In the genomic region with DNA sequence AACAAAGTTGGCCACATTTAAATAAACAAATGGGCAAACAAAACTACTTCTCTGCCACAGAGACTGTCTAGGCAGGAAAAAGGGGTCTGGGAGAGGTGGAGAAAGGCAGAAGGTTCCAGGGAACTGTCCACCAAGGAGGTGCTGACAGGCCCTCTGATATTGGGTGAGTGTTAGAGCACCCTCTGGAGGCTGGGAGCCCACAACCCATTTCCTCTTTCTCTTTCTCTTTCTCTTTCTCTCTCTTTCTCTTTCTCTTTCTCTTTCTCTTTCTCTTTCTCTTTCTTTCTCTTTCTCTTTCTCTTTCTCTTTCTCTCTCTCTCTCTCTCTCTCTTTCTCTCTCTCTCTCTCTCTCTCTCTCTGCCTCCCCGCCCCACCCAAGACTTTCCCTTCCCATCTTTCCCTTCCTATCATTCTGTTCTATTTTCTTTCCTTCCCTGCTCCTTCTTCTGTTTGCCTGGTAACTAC, we compare ENCODE assay signal across 1 cellular context.
TF ChIP-seq lines count a peak whose summit lies in the region.

No MANE protein-coding gene starts in this region.

TF ChIP-seq in HepG2, 621 proteins besides CTCF, POLR2A, EP300 and RAD21 (continued from another document and continues in another):
- TF ChIP-seq REST (IDR thresholded peaks at IDR 0.05; ENCODE audit: borderline replicate concordance in 1 of 2, low read depth in 1 of 2, low read length in 2 of 2) (peak; percentile 76 to 96), ZSCAN30 (CRISPR knock-in tag; IDR thresholded peaks at IDR 0.05) (no peak), CCDC6 (CRISPR knock-in tag; IDR thresholded peaks at IDR 0.05) (peak; percentile 42; the same call in 1 of the 2 replicates), PATZ1 (CRISPR knock-in tag; IDR thresholded peaks at IDR 0.05) (0 out of 2 replicates have a peak, but pooled peaks have one; percentile 13), KMT2A (CRISPR knock-in tag; IDR thresholded peaks at IDR 0.05) (no peak), GATAD1 (CRISPR knock-in tag; IDR thresholded peaks at IDR 0.05) (0 out of 2 replicates have a peak, but pooled peaks have one; percentile 20), ZNF772 (CRISPR knock-in tag; IDR thresholded peaks at IDR 0.05) (no peak), STAG1 (CRISPR knock-in tag; IDR thresholded peaks at IDR 0.05) (peak; percentile 43), GMEB1 (CRISPR knock-in tag; IDR thresholded peaks at IDR 0.05; ENCODE audit: borderline replicate concordance) (no peak), FOSL1 (CRISPR knock-in tag; IDR thresholded peaks at IDR 0.05; ENCODE audit: borderline replicate concordance) (no peak), KLF11 (CRISPR knock-in tag; IDR thresholded peaks at IDR 0.05) (0 out of 2 replicates have a peak, but pooled peaks have one; percentile 66), TFDP2 (CRISPR knock-in tag; IDR thresholded peaks at IDR 0.05) (no peak), NCOA2 (CRISPR knock-in tag; IDR thresholded peaks at IDR 0.05) (peak; percentile 23; the same call in 1 of the 2 replicates), MED1 (CRISPR knock-in tag; IDR thresholded peaks at IDR 0.05) (peak; percentile 22; the same call in 1 of the 2 replicates), ZNF335 (CRISPR knock-in tag; IDR thresholded peaks at IDR 0.05) (peak; percentile 63; the same call in 1 of the 2 replicates), TAF15 (IDR thresholded peaks at IDR 0.05; ENCODE audit: low read depth, low read length, poor library complexity, severe bottlenecking) (no peak), GPN1 (CRISPR knock-in tag; IDR thresholded peaks at IDR 0.05; ENCODE audit: borderline replicate concordance) (no peak), HNF4G (IDR thresholded peaks at IDR 0.05; ENCODE audit: borderline replicate concordance, low read depth, low read length) (no peak), HNF4G (CRISPR knock-in tag; IDR thresholded peaks at IDR 0.05; ENCODE audit: borderline replicate concordance, low read depth) (no peak), TARDBP (CRISPR knock-in tag; IDR thresholded peaks at IDR 0.05) (no peak), HDAC2 (CRISPR knock-in tag; IDR thresholded peaks at IDR 0.05) (peak; percentile 43; the same call in 1 of the 2 replicates), ATF3 (CRISPR knock-in tag; IDR thresholded peaks at IDR 0.05) (0 out of 2 replicates have a peak, but pooled peaks have one; percentile 30), TSC22D2 (CRISPR knock-in tag; IDR thresholded peaks at IDR 0.05; ENCODE audit: borderline replicate concordance) (peak; percentile 85; the same call in 1 of the 2 replicates), RXRB (CRISPR knock-in tag; IDR thresholded peaks at IDR 0.05; ENCODE audit: borderline replicate concordance) (0 out of 2 replicates have a peak, but pooled peaks have one; percentile 28), TEAD3 (CRISPR knock-in tag; optimal IDR thresholded peaks at IDR 0.05; ENCODE audit: borderline replicate concordance) (peak; percentile 17), ZNF382 (CRISPR knock-in tag; IDR thresholded peaks at IDR 0.05; ENCODE audit: borderline replicate concordance) (no peak), KDM3A (CRISPR knock-in tag; IDR thresholded peaks at IDR 0.05; ENCODE audit: low read depth) (no peak), ZNF256 (CRISPR knock-in tag; conservative IDR thresholded peaks at IDR 0.05) (no peak), MIER3 (CRISPR knock-in tag; IDR thresholded peaks at IDR 0.05; ENCODE audit: borderline replicate concordance) (peak; percentile 43; the same call in 1 of the 2 replicates), TFE3 (CRISPR knock-in tag; IDR thresholded peaks at IDR 0.05) (0 out of 2 replicates have a peak, but pooled peaks have one; percentile 53), ZNF614 (CRISPR knock-in tag; IDR thresholded peaks at IDR 0.05; ENCODE audit: borderline replicate concordance) (no peak), ZNF841 (CRISPR knock-in tag; IDR thresholded peaks at IDR 0.05; ENCODE audit: borderline replicate concordance) (no peak), TGIF2 (CRISPR knock-in tag; IDR thresholded peaks at IDR 0.05) (peak; percentile 76; the same call in 1 of the 2 replicates), ZNF441 (CRISPR knock-in tag; IDR thresholded peaks at IDR 0.05; ENCODE audit: borderline replicate concordance) (peak; percentile 46; the same call in 1 of the 2 replicates), ZNF550 (CRISPR knock-in tag; IDR thresholded peaks at IDR 0.05; ENCODE audit: borderline replicate concordance) (no peak), SRF (IDR thresholded peaks at IDR 0.05; ENCODE audit: low read depth, low read length) (no peak)
- TF ChIP-seq, protein P1, sequence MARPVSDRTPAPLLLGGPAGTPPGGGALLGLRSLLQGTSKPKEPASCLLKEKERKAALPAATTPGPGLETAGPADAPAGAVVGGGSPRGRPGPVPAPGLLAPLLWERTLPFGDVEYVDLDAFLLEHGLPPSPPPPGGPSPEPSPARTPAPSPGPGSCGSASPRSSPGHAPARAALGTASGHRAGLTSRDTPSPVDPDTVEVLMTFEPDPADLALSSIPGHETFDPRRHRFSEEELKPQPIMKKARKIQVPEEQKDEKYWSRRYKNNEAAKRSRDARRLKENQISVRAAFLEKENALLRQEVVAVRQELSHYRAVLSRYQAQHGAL (CRISPR knock-in tag; IDR thresholded peaks at IDR 0.05; ENCODE audit: not compliant biosample characterization): no peak
- TF ChIP-seq, protein P2, sequence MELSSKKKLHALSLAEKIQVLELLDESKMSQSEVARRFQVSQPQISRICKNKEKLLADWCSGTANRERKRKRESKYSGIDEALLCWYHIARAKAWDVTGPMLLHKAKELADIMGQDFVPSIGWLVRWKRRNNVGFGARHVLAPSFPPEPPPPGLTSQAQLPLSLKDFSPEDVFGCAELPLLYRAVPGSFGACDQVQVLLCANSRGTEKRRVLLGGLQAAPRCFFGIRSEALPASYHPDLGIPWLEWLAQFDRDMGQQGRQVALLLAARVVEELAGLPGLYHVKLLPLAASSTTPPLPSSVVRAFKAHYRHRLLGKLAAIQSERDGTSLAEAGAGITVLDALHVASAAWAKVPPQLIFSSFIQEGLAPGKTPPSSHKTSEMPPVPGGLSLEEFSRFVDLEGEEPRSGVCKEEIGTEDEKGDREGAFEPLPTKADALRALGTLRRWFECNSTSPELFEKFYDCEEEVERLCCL (CRISPR knock-in tag; IDR thresholded peaks at IDR 0.05; ENCODE audit: borderline replicate concordance): no peak
- TF ChIP-seq, protein P3, sequence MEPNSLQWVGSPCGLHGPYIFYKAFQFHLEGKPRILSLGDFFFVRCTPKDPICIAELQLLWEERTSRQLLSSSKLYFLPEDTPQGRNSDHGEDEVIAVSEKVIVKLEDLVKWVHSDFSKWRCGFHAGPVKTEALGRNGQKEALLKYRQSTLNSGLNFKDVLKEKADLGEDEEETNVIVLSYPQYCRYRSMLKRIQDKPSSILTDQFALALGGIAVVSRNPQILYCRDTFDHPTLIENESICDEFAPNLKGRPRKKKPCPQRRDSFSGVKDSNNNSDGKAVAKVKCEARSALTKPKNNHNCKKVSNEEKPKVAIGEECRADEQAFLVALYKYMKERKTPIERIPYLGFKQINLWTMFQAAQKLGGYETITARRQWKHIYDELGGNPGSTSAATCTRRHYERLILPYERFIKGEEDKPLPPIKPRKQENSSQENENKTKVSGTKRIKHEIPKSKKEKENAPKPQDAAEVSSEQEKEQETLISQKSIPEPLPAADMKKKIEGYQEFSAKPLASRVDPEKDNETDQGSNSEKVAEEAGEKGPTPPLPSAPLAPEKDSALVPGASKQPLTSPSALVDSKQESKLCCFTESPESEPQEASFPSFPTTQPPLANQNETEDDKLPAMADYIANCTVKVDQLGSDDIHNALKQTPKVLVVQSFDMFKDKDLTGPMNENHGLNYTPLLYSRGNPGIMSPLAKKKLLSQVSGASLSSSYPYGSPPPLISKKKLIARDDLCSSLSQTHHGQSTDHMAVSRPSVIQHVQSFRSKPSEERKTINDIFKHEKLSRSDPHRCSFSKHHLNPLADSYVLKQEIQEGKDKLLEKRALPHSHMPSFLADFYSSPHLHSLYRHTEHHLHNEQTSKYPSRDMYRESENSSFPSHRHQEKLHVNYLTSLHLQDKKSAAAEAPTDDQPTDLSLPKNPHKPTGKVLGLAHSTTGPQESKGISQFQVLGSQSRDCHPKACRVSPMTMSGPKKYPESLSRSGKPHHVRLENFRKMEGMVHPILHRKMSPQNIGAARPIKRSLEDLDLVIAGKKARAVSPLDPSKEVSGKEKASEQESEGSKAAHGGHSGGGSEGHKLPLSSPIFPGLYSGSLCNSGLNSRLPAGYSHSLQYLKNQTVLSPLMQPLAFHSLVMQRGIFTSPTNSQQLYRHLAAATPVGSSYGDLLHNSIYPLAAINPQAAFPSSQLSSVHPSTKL (CRISPR knock-in tag; IDR thresholded peaks at IDR 0.05): peak; percentile 48
- TF ChIP-seq, protein P4, sequence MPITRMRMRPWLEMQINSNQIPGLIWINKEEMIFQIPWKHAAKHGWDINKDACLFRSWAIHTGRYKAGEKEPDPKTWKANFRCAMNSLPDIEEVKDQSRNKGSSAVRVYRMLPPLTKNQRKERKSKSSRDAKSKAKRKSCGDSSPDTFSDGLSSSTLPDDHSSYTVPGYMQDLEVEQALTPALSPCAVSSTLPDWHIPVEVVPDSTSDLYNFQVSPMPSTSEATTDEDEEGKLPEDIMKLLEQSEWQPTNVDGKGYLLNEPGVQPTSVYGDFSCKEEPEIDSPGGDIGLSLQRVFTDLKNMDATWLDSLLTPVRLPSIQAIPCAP (CRISPR knock-in tag; IDR thresholded peaks at IDR 0.05; ENCODE audit: low read depth): no peak
